ENCODE assay signal across 1 cellular context in the genomic region with DNA sequence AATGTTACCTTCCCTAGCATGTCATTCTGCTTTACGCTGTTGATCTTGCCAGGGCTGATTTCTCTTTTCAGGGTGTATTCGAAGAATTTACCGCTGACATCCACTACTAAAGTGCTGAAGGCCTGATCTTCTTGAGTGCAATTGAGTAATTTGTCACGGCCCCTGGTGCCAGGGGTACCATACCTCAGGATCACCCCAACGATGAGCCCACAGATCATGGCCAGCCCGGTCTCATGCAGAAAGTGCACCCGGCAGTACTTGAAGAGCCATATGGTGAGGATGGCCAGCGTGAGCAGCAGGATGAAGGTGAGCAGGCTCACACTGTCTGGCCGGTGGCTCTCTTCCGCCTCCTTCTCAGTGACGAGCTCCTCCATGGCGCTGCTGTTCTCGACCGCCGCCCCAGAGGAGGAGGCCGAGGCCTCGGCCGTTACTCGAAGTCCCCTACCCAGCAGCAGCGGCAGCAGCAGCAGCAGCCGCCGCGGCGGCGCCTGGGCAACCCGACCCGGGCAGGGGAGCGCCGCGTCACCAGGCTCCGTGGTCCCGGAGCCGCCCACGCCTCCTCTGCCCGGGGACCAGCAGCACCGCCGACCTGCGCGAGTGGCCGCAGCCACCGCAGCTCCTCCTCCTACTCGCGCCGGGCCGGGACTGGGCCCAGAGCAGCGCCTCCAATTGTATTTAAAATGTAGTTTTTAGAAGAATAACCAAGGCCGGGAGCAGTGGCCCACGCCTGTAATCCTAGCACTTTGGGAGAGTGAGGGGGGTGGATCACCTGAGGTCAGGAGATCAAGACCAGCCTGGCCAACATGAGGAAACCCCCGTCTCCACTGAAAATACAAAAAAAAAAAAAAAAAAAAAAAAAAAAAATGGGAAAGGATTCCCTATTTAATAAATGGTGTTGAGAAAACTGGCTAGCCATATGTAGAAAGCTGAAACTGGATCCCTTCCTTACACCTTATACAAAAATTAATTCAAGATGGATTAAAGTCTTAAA.
A peak's percentile ranks its signal among the peaks of the same experiment; 100 is the strongest.
TF ChIP-seq lines count a peak whose summit lies in the region.

No MANE protein-coding gene starts in this region.

TF ChIP-seq in WTC11, 78 proteins besides CTCF, POLR2A, EP300 and RAD21 (continued from another document and continues in another):
- TF ChIP-seq, protein P1, sequence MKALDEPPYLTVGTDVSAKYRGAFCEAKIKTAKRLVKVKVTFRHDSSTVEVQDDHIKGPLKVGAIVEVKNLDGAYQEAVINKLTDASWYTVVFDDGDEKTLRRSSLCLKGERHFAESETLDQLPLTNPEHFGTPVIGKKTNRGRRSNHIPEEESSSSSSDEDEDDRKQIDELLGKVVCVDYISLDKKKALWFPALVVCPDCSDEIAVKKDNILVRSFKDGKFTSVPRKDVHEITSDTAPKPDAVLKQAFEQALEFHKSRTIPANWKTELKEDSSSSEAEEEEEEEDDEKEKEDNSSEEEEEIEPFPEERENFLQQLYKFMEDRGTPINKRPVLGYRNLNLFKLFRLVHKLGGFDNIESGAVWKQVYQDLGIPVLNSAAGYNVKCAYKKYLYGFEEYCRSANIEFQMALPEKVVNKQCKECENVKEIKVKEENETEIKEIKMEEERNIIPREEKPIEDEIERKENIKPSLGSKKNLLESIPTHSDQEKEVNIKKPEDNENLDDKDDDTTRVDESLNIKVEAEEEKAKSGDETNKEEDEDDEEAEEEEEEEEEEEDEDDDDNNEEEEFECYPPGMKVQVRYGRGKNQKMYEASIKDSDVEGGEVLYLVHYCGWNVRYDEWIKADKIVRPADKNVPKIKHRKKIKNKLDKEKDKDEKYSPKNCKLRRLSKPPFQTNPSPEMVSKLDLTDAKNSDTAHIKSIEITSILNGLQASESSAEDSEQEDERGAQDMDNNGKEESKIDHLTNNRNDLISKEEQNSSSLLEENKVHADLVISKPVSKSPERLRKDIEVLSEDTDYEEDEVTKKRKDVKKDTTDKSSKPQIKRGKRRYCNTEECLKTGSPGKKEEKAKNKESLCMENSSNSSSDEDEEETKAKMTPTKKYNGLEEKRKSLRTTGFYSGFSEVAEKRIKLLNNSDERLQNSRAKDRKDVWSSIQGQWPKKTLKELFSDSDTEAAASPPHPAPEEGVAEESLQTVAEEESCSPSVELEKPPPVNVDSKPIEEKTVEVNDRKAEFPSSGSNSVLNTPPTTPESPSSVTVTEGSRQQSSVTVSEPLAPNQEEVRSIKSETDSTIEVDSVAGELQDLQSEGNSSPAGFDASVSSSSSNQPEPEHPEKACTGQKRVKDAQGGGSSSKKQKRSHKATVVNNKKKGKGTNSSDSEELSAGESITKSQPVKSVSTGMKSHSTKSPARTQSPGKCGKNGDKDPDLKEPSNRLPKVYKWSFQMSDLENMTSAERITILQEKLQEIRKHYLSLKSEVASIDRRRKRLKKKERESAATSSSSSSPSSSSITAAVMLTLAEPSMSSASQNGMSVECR (CRISPR knock-in tag; IDR thresholded peaks at IDR 0.05; ENCODE audit: borderline replicate concordance), result 0 out of 2 replicates have a peak, but pooled peaks have one; percentile 60
- TF ChIP-seq TEAD1 (CRISPR knock-in tag; IDR thresholded peaks at IDR 0.05) (no peak; the same call in 1 of the 2 replicates), HMGA2 (CRISPR knock-in tag; IDR thresholded peaks at IDR 0.05) (no peak), SOX15 (CRISPR knock-in tag; IDR thresholded peaks at IDR 0.05) (no peak), ZNF396 (CRISPR knock-in tag; IDR thresholded peaks at IDR 0.05; ENCODE audit: borderline replicate concordance) (no peak), CBFB (CRISPR knock-in tag; IDR thresholded peaks at IDR 0.05; ENCODE audit: low read depth) (no peak), ETV6 (CRISPR knock-in tag; IDR thresholded peaks at IDR 0.05) (no peak), SP1 (CRISPR knock-in tag; conservative IDR thresholded peaks at IDR 0.05) (no peak), TCF7 (CRISPR knock-in tag; IDR thresholded peaks at IDR 0.05; ENCODE audit: low read depth) (no peak), FOXJ3 (CRISPR knock-in tag; IDR thresholded peaks at IDR 0.05; ENCODE audit: borderline replicate concordance) (no peak), FOXK1 (CRISPR knock-in tag; IDR thresholded peaks at IDR 0.05) (0 out of 2 replicates have a peak, but pooled peaks have one; percentile 16), ZNF416 (CRISPR knock-in tag; IDR thresholded peaks at IDR 0.05) (no peak)
- TF ChIP-seq, protein P2, sequence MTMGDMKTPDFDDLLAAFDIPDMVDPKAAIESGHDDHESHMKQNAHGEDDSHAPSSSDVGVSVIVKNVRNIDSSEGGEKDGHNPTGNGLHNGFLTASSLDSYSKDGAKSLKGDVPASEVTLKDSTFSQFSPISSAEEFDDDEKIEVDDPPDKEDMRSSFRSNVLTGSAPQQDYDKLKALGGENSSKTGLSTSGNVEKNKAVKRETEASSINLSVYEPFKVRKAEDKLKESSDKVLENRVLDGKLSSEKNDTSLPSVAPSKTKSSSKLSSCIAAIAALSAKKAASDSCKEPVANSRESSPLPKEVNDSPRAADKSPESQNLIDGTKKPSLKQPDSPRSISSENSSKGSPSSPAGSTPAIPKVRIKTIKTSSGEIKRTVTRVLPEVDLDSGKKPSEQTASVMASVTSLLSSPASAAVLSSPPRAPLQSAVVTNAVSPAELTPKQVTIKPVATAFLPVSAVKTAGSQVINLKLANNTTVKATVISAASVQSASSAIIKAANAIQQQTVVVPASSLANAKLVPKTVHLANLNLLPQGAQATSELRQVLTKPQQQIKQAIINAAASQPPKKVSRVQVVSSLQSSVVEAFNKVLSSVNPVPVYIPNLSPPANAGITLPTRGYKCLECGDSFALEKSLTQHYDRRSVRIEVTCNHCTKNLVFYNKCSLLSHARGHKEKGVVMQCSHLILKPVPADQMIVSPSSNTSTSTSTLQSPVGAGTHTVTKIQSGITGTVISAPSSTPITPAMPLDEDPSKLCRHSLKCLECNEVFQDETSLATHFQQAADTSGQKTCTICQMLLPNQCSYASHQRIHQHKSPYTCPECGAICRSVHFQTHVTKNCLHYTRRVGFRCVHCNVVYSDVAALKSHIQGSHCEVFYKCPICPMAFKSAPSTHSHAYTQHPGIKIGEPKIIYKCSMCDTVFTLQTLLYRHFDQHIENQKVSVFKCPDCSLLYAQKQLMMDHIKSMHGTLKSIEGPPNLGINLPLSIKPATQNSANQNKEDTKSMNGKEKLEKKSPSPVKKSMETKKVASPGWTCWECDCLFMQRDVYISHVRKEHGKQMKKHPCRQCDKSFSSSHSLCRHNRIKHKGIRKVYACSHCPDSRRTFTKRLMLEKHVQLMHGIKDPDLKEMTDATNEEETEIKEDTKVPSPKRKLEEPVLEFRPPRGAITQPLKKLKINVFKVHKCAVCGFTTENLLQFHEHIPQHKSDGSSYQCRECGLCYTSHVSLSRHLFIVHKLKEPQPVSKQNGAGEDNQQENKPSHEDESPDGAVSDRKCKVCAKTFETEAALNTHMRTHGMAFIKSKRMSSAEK (CRISPR knock-in tag; IDR thresholded peaks at IDR 0.05; ENCODE audit: borderline replicate concordance), result no peak
- TF ChIP-seq, protein P3, sequence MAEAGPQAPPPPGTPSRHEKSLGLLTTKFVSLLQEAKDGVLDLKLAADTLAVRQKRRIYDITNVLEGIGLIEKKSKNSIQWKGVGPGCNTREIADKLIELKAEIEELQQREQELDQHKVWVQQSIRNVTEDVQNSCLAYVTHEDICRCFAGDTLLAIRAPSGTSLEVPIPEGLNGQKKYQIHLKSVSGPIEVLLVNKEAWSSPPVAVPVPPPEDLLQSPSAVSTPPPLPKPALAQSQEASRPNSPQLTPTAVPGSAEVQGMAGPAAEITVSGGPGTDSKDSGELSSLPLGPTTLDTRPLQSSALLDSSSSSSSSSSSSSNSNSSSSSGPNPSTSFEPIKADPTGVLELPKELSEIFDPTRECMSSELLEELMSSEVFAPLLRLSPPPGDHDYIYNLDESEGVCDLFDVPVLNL (CRISPR knock-in tag; IDR thresholded peaks at IDR 0.05; ENCODE audit: borderline replicate concordance, low read depth), result 0 out of 2 replicates have a peak, but pooled peaks have one; percentile 24
- TF ChIP-seq, protein P4, sequence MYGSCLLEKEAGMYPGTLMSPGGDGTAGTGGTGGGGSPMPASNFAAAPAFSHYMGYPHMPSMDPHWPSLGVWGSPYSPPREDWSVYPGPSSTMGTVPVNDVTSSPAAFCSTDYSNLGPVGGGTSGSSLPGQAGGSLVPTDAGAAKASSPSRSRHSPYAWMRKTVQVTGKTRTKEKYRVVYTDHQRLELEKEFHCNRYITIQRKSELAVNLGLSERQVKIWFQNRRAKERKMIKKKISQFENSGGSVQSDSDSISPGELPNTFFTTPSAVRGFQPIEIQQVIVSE (CRISPR knock-in tag; IDR thresholded peaks at IDR 0.05; ENCODE audit: borderline replicate concordance), result no peak
- TF ChIP-seq, protein P5, sequence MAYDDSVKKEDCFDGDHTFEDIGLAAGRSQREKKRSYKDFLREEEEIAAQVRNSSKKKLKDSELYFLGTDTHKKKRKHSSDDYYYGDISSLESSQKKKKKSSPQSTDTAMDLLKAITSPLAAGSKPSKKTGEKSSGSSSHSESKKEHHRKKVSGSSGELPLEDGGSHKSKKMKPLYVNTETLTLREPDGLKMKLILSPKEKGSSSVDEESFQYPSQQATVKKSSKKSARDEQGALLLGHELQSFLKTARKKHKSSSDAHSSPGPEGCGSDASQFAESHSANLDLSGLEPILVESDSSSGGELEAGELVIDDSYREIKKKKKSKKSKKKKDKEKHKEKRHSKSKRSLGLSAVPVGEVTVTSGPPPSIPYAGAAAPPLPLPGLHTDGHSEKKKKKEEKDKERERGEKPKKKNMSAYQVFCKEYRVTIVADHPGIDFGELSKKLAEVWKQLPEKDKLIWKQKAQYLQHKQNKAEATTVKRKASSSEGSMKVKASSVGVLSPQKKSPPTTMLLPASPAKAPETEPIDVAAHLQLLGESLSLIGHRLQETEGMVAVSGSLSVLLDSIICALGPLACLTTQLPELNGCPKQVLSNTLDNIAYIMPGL (CRISPR knock-in tag; IDR thresholded peaks at IDR 0.05), result peak; percentile 69; the same call in 1 of the 2 replicates
- TF ChIP-seq, protein P6, sequence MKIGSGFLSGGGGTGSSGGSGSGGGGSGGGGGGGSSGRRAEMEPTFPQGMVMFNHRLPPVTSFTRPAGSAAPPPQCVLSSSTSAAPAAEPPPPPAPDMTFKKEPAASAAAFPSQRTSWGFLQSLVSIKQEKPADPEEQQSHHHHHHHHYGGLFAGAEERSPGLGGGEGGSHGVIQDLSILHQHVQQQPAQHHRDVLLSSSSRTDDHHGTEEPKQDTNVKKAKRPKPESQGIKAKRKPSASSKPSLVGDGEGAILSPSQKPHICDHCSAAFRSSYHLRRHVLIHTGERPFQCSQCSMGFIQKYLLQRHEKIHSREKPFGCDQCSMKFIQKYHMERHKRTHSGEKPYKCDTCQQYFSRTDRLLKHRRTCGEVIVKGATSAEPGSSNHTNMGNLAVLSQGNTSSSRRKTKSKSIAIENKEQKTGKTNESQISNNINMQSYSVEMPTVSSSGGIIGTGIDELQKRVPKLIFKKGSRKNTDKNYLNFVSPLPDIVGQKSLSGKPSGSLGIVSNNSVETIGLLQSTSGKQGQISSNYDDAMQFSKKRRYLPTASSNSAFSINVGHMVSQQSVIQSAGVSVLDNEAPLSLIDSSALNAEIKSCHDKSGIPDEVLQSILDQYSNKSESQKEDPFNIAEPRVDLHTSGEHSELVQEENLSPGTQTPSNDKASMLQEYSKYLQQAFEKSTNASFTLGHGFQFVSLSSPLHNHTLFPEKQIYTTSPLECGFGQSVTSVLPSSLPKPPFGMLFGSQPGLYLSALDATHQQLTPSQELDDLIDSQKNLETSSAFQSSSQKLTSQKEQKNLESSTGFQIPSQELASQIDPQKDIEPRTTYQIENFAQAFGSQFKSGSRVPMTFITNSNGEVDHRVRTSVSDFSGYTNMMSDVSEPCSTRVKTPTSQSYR (CRISPR knock-in tag; IDR thresholded peaks at IDR 0.05), result no peak
- TF ChIP-seq, protein P7, sequence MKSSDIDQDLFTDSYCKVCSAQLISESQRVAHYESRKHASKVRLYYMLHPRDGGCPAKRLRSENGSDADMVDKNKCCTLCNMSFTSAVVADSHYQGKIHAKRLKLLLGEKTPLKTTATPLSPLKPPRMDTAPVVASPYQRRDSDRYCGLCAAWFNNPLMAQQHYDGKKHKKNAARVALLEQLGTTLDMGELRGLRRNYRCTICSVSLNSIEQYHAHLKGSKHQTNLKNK (CRISPR knock-in tag; IDR thresholded peaks at IDR 0.05), result no peak
- TF ChIP-seq, protein P8, sequence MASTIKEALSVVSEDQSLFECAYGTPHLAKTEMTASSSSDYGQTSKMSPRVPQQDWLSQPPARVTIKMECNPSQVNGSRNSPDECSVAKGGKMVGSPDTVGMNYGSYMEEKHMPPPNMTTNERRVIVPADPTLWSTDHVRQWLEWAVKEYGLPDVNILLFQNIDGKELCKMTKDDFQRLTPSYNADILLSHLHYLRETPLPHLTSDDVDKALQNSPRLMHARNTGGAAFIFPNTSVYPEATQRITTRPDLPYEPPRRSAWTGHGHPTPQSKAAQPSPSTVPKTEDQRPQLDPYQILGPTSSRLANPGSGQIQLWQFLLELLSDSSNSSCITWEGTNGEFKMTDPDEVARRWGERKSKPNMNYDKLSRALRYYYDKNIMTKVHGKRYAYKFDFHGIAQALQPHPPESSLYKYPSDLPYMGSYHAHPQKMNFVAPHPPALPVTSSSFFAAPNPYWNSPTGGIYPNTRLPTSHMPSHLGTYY (CRISPR knock-in tag; IDR thresholded peaks at IDR 0.05), result no peak
- TF ChIP-seq, protein P9, sequence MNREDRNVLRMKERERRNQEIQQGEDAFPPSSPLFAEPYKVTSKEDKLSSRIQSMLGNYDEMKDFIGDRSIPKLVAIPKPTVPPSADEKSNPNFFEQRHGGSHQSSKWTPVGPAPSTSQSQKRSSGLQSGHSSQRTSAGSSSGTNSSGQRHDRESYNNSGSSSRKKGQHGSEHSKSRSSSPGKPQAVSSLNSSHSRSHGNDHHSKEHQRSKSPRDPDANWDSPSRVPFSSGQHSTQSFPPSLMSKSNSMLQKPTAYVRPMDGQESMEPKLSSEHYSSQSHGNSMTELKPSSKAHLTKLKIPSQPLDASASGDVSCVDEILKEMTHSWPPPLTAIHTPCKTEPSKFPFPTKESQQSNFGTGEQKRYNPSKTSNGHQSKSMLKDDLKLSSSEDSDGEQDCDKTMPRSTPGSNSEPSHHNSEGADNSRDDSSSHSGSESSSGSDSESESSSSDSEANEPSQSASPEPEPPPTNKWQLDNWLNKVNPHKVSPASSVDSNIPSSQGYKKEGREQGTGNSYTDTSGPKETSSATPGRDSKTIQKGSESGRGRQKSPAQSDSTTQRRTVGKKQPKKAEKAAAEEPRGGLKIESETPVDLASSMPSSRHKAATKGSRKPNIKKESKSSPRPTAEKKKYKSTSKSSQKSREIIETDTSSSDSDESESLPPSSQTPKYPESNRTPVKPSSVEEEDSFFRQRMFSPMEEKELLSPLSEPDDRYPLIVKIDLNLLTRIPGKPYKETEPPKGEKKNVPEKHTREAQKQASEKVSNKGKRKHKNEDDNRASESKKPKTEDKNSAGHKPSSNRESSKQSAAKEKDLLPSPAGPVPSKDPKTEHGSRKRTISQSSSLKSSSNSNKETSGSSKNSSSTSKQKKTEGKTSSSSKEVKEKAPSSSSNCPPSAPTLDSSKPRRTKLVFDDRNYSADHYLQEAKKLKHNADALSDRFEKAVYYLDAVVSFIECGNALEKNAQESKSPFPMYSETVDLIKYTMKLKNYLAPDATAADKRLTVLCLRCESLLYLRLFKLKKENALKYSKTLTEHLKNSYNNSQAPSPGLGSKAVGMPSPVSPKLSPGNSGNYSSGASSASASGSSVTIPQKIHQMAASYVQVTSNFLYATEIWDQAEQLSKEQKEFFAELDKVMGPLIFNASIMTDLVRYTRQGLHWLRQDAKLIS (CRISPR knock-in tag; IDR thresholded peaks at IDR 0.05; ENCODE audit: borderline replicate concordance), result 0 out of 2 replicates have a peak, but pooled peaks have one; percentile 44
